8 cellular contexts compared by ENCODE assay signal in genomic region chr2:155223781-155224406, GRCh38.
DNase-seq lines count a peak whose midpoint lies in the region; ATAC-seq and TF ChIP-seq lines count a peak whose summit lies in the region.

No MANE protein-coding gene starts in this region.

- ATAC-seq in HG02588 (IDR thresholded peaks at IDR 0.05; ENCODE audit: unreplicated experiment) (peak; percentile 51), GM19452 (IDR thresholded peaks at IDR 0.05; ENCODE audit: unreplicated experiment) (no peak), HG03571 (IDR thresholded peaks at IDR 0.05; ENCODE audit: unreplicated experiment) (no peak)
- ATAC-seq in stimulated activated memory B cell treated with anti-CD40 and anti-IgM and Interleukin-4, amounts not matched to agents 10 μg/mL and 1 μg/mL and 100 μg/mL, for 72 hours: no peak
- ATAC-seq in activated CD8-positive, alpha-beta T cell treated with anti-CD3 and anti-CD28 coated beads, Interleukin-2, amount 10 ng/mL, durations not matched to agents 7 days and 5 days: no peak

- POLR2A ChIA-PET in activated CD8-positive, alpha-beta T cell treated with anti-CD3 and anti-CD28 coated beads, Interleukin-2, amount 10 ng/mL, durations not matched to agents 7 days and 5 days (lab: Charles Lee): no interaction called here

- DNase-seq in NCI-H345 (lab: John Stamatoyannopoulos, UW) (peak; percentile 18), epithelial cell of esophagus (ENCODE audit: low read depth) (peak; percentile 20)
- DNase-seq in activated CD8-positive, alpha-beta T cell treated with anti-CD3 and anti-CD28 coated beads, Interleukin-2, amount 10 ng/mL, durations not matched to agents 7 days and 5 days: no peak

- no peak overlapping the region for H3K4me3 ChIP-seq in epithelial cell of esophagus (ENCODE audit: low read length)

- TF ChIP-seq CTCF in GM12872 (IDR thresholded peaks at IDR 0.05; ENCODE audit: insufficient read depth, low read depth, low read length) (peak; percentile 29; the same call in 1 of the 3 replicates), epithelial cell of esophagus (IDR thresholded peaks at IDR 0.05; ENCODE audit: insufficient read depth, low read depth, low read length, missing control alignments) (peak; percentile 9)

- no peak overlapping the region for H3K4me3 Mint-ChIP-seq in stimulated activated memory B cell treated with anti-CD40 and anti-IgM and Interleukin-4, amounts not matched to agents 10 μg/mL and 1 μg/mL and 100 μg/mL, for 72 hours
- no peak overlapping the region for H3K4me3 Mint-ChIP-seq in activated CD8-positive, alpha-beta T cell treated with anti-CD3 and anti-CD28 coated beads, Interleukin-2, amount 10 ng/mL, durations not matched to agents 7 days and 5 days

- no peaks in the 10 kb centered on the region for H3K9me3 Mint-ChIP-seq in stimulated activated memory B cell treated with anti-CD40 and anti-IgM and Interleukin-4, amounts not matched to agents 10 μg/mL and 1 μg/mL and 100 μg/mL, for 72 hours
- H3K9me3 Mint-ChIP-seq in activated CD8-positive, alpha-beta T cell treated with anti-CD3 and anti-CD28 coated beads, Interleukin-2, amount 10 ng/mL, durations not matched to agents 7 days and 5 days (ENCODE audit: insufficient read depth): no peaks in the 10 kb centered on the region

- no peaks in the 10 kb centered on the region for H3K36me3 Mint-ChIP-seq in stimulated activated memory B cell treated with anti-CD40 and anti-IgM and Interleukin-4, amounts not matched to agents 10 μg/mL and 1 μg/mL and 100 μg/mL, for 72 hours
- H3K36me3 Mint-ChIP-seq in activated CD8-positive, alpha-beta T cell treated with anti-CD3 and anti-CD28 coated beads, Interleukin-2, amount 10 ng/mL, durations not matched to agents 7 days and 5 days (ENCODE audit: low read depth): no peaks in the 10 kb centered on the region

- H3K27me3 Mint-ChIP-seq in stimulated activated memory B cell treated with anti-CD40 and anti-IgM and Interleukin-4, amounts not matched to agents 10 μg/mL and 1 μg/mL and 100 μg/mL, for 72 hours: no peaks in the 10 kb centered on the region
- H3K27me3 Mint-ChIP-seq in activated CD8-positive, alpha-beta T cell treated with anti-CD3 and anti-CD28 coated beads, Interleukin-2, amount 10 ng/mL, durations not matched to agents 7 days and 5 days (ENCODE audit: low read depth): no peaks in the 10 kb centered on the region

- CTCF ChIA-PET in activated CD8-positive, alpha-beta T cell treated with anti-CD3 and anti-CD28 coated beads, Interleukin-2, amount 10 ng/mL, durations not matched to agents 7 days and 5 days (lab: Charles Lee): no interaction called here

- no peak overlapping the region for H3K27ac Mint-ChIP-seq in stimulated activated memory B cell treated with anti-CD40 and anti-IgM and Interleukin-4, amounts not matched to agents 10 μg/mL and 1 μg/mL and 100 μg/mL, for 72 hours
- no peak overlapping the region for H3K27ac Mint-ChIP-seq in activated CD8-positive, alpha-beta T cell treated with anti-CD3 and anti-CD28 coated beads, Interleukin-2, amount 10 ng/mL, durations not matched to agents 7 days and 5 days

- no peaks in the 10 kb centered on the region for H3K4me1 Mint-ChIP-seq in stimulated activated memory B cell treated with anti-CD40 and anti-IgM and Interleukin-4, amounts not matched to agents 10 μg/mL and 1 μg/mL and 100 μg/mL, for 72 hours
- no peaks in the 10 kb centered on the region for H3K4me1 Mint-ChIP-seq in activated CD8-positive, alpha-beta T cell treated with anti-CD3 and anti-CD28 coated beads, Interleukin-2, amount 10 ng/mL, durations not matched to agents 7 days and 5 days (ENCODE audit: low read depth)
